In genomic region chr5:141319202-141319601, GRCh38 we compare ENCODE assay signal across 9 cellular contexts. TPM values are rescaled to one million over a fixed set of nuclear protein-coding genes. Genes with fewer than 3 reads are reported as not detected.
DNase-seq lines count a peak whose midpoint lies in the region; ATAC-seq, FAIRE-seq and TF ChIP-seq lines count a peak whose summit lies in the region.
"Had no signal": no experiment of that assay in that cellular context is flagged by ENCODE, and none has a peak within 500 bp of the region (broad histone marks: within the 10 kb centered on the region; RNA-seq: fewer than 3 reads in every experiment).

No MANE protein-coding gene starts in this region.

- CTCF ChIA-PET in A549 (lab: Yijun Ruan, JAX): interaction anchor here (1.0 to 5.1 kb wide), 16 partner anchors 8 to 245 kb away, joined by 3 to 45 read pairs (median 7); partner anchors contain the start of genes PCDHB2, PCDHB8, PCDHGA1 and PCDHGA2

- H3K27me3 Mint-ChIP-seq in GM23338 (ENCODE audit: insufficient read depth, low read depth, poor library complexity): peaks cover 15% of the 10 kb centered on the region
- H3K27me3 Mint-ChIP-seq in activated naive CD8-positive, alpha-beta T cell treated with anti-CD3 and anti-CD28 coated beads for 36 hours: no peaks in the 10 kb centered on the region

- H3K4me3 Mint-ChIP-seq in GM23338: peak overlapping the region; percentile 95
- peak overlapping the region; percentile 97 for H3K4me3 Mint-ChIP-seq in activated naive CD8-positive, alpha-beta T cell treated with anti-CD3 and anti-CD28 coated beads for 36 hours

- H3K9ac ChIP-seq in mucosa of rectum (ENCODE audit: low read depth in 1 of 2, low read length in 2 of 2): no peak overlapping the region

- H3K4me3 ChIP-seq in A549 (peak overlapping the region; percentile 68; the same call in 2 of the 3 replicates), GM23338 (peak overlapping the region; percentile 67), mucosa of rectum (ENCODE audit: low read length in 2 of 2) (peak overlapping the region; percentile 93 to 97)

- peaks cover 53% of the 10 kb centered on the region for H3K9me3 Mint-ChIP-seq in GM23338
- H3K9me3 Mint-ChIP-seq in activated naive CD8-positive, alpha-beta T cell treated with anti-CD3 and anti-CD28 coated beads for 36 hours: peaks cover 52% of the 10 kb centered on the region

- no peaks in the 10 kb centered on the region for H3K9me2 ChIP-seq in GM23338 (ENCODE audit: insufficient read depth)

- FAIRE-seq in A549 (lab: Jason Lieb, UNC): no peak
- no peak for FAIRE-seq in GM12892 (lab: Jason Lieb, UNC)

- WGBS in A549 (ENCODE audit: missing lambda C conversion rate): 83% methylated on average over 6 of the region's 6 CpGs

- POLR2A ChIA-PET in A549 (lab: Yijun Ruan, JAX): interaction anchor here (1.9 to 2.4 kb wide), 3 partner anchors 11 to 31 kb away, joined by 7 to 33 read pairs (median 15); partner anchors contain the start of genes PCDHGA1, PCDHGA2 and PCDHGB1

- TF ChIP-seq CTCF in A549 (IDR thresholded peaks at IDR 0.05) (no peak), GM23338 (conservative IDR thresholded peaks at IDR 0.05; ENCODE audit: low read depth in 2 of 2) (no peak), omental fat pad (IDR thresholded peaks at IDR 0.05) (no peak)

- TF ChIP-seq EP300 in A549 (IDR thresholded peaks at IDR 0.05): no peak

- H2AFZ ChIP-seq in GM23338: no peak overlapping the region

- intact Hi-C loops in sciatic nerve (cut with DNase I): no loop called here

- no peak overlapping the region for H3K27ac ChIP-seq in A549
- H3K27ac ChIP-seq in GM23338 (ENCODE audit: low read depth): no peak overlapping the region
- H3K27ac ChIP-seq in mucosa of rectum (ENCODE audit: low read depth in 2 of 2, low read length in 2 of 2): no peak overlapping the region

- H3K36me3 ChIP-seq in GM23338 (ENCODE audit: insufficient read depth): peaks cover 13% of the 10 kb centered on the region
- peaks cover 19 to 31% of the 10 kb centered on the region in 2 donors for H3K36me3 ChIP-seq in mucosa of rectum (ENCODE audit: control insufficient read depth in 2 of 2, insufficient read depth in 2 of 2, low read length in 2 of 2)

- H3K27me3 ChIP-seq in GM23338 (ENCODE audit: insufficient read depth): no peaks in the 10 kb centered on the region
- no peaks in the 10 kb centered on the region for H3K27me3 ChIP-seq in mucosa of rectum (ENCODE audit: control insufficient read depth in 2 of 2, insufficient read depth in 2 of 2, low read length in 2 of 2)

- no peak for TF ChIP-seq POLR2A in A549 (IDR thresholded peaks at IDR 0.05; ENCODE audit: low read length)
- no peak for TF ChIP-seq POLR2A in GM12892 (IDR thresholded peaks at IDR 0.05; ENCODE audit: low read depth, low read length)

- H3K9me3 ChIP-seq in A549 (peaks cover 83% of the 10 kb centered on the region), mucosa of rectum (ENCODE audit: control insufficient read depth in 2 of 2, low read length in 2 of 2) (peaks cover 43 to 51% of the 10 kb centered on the region in 2 donors)

- TF ChIP-seq RAD21 in A549 (conservative IDR thresholded peaks at IDR 0.05 in 1 of 2, IDR thresholded peaks at IDR 0.05 in 1 of 2): no peak

- peaks cover 24% of the 10 kb centered on the region for H4K20me1 ChIP-seq in GM23338 (replicated peaks; ENCODE audit: insufficient read depth)

- H3F3A ChIP-seq in GM23338 (replicated peaks; ENCODE audit: low read depth): no peaks in the 10 kb centered on the region

- H3K79me2 ChIP-seq in GM23338 (replicated peaks; ENCODE audit: insufficient read depth): peaks cover 44% of the 10 kb centered on the region

- peaks cover 10% of the 10 kb centered on the region for H3K4me1 Mint-ChIP-seq in GM23338
- peaks cover 21% of the 10 kb centered on the region for H3K4me1 Mint-ChIP-seq in activated naive CD8-positive, alpha-beta T cell treated with anti-CD3 and anti-CD28 coated beads for 36 hours

- H3K27ac Mint-ChIP-seq in GM23338: no peak overlapping the region
- no peak overlapping the region for H3K27ac Mint-ChIP-seq in activated naive CD8-positive, alpha-beta T cell treated with anti-CD3 and anti-CD28 coated beads for 36 hours

- peaks cover 57% of the 10 kb centered on the region for H3K36me3 Mint-ChIP-seq in GM23338 (ENCODE audit: low read depth)
- H3K36me3 Mint-ChIP-seq in activated naive CD8-positive, alpha-beta T cell treated with anti-CD3 and anti-CD28 coated beads for 36 hours: peaks cover 70% of the 10 kb centered on the region

- no peak for DNase-seq in A549 (ENCODE audit: low read depth in 1 of 2, low spot score in 1 of 2)
- no peak for DNase-seq in GM23338 (ENCODE audit: low spot score)
- no peak for DNase-seq in activated naive CD8-positive, alpha-beta T cell treated with anti-CD3 and anti-CD28 coated beads for 36 hours
- no peak for DNase-seq in omental fat pad (ENCODE audit: low spot score)
- no peak for DNase-seq in sciatic nerve (ENCODE audit: low spot score)
- DNase-seq in GM12892 (ENCODE audit: insufficient read length): no peak
- no peak for DNase-seq in NOMO-1 treated with dmso at 0.1 percent for 144 hours (lab: John Stamatoyannopoulos, UW; ENCODE audit: unreplicated experiment)
- DNase-seq: IMR-90 had no signal

- H3K4me2 ChIP-seq in A549: no peak overlapping the region
- peak overlapping the region; percentile 80 for H3K4me2 ChIP-seq in GM23338

- ATAC-seq in A549 (no peak), GM23338 (no peak), omental fat pad (ENCODE audit: low FRiP score) (no peak), sciatic nerve (no peak)

- H3K4me1 ChIP-seq in A549 (no peaks in the 10 kb centered on the region), GM23338 (ENCODE audit: insufficient read depth) (peaks cover 14% of the 10 kb centered on the region; the same call in 1 of the 2 replicates), mucosa of rectum (ENCODE audit: control insufficient read depth in 2 of 2, insufficient read depth in 2 of 2, low read length in 2 of 2) (peaks cover 4 to 8% of the 10 kb centered on the region in 2 donors)

RNA-seq across cellular contexts. Expression of gene TAF7, which starts 1.4 kb away (rescaled TPM):
- 78.1 and 90.6 TPM in 2 replicates for polyA plus RNA-seq in A549 (2011; rRNA removed)
- 20.5 and 20.6 TPM in 2 replicates for polyA plus RNA-seq in A549 (2012; cell fraction: cytosol; rRNA removed)
- 11.7 and 19.7 TPM in 2 replicates for polyA plus RNA-seq in A549 (2012; cell fraction: nucleus; rRNA removed)
- 67.3 to 72.6 TPM (median 71.3 TPM) in 3 replicates for polyA plus RNA-seq in A549 (2017; fragmentation: RNase III; extraction: RNeasy Plus Mini Kit Qiagen cat#74134 plus additional on column Dnase treatment)
- polyA minus RNA-seq in A549 (2011; rRNA and poly(A)+ RNA removed): 25.9 and 26.0 TPM in 2 replicates
- 92.0 and 107 TPM in 2 replicates for total RNA-seq in GM23338 (2014; rRNA removed; shearing (Covaris generic))
- polyA plus RNA-seq in GM23338 (2016; fragmentation: Nextera tagmentation; extraction: Ambion mirVana): 187 and 217 TPM in 2 replicates
- 10 to 100 TPM; 60.4 to 60.5 TPM for total RNA-seq in activated naive CD8-positive, alpha-beta T cell treated with anti-CD3 and anti-CD28 coated beads for 36 hours
- total RNA-seq in omental fat pad: 10 to 100 TPM; 43.7 to 57.8 (median 52.5) TPM
- total RNA-seq in sciatic nerve: 84.3 TPM
- polyA plus RNA-seq in GM12892 (2012; ENCODE audit: missing spikeins): 78.0 TPM

RNA-seq across cellular contexts. Expression of gene PCDHGA1, which starts 11.1 kb away (rescaled TPM):
- 0.66 and 0.71 TPM in 2 replicates for polyA plus RNA-seq in A549 (2011; rRNA removed)
- polyA plus RNA-seq in A549 (2012; cell fraction: cytosol; rRNA removed): 0.21 and 0.29 TPM in 2 replicates
- polyA plus RNA-seq in A549 (2012; cell fraction: nucleus; rRNA removed): 0.66 and 1.0 TPM in 2 replicates
- polyA plus RNA-seq in A549 (2017; fragmentation: RNase III; extraction: RNeasy Plus Mini Kit Qiagen cat#74134 plus additional on column Dnase treatment): 0.32 to 0.42 TPM (median 0.33 TPM) in 3 replicates
- 0.63 and 0.70 TPM in 2 replicates for polyA minus RNA-seq in A549 (2011; rRNA and poly(A)+ RNA removed)
- total RNA-seq in GM23338 (2014; rRNA removed; shearing (Covaris generic)): 1.7 and 2.2 TPM in 2 replicates
- polyA plus RNA-seq in GM23338 (2016; fragmentation: Nextera tagmentation; extraction: Ambion mirVana): 0.07 and 0.39 TPM in 2 replicates
- total RNA-seq in activated naive CD8-positive, alpha-beta T cell treated with anti-CD3 and anti-CD28 coated beads for 36 hours: not detected
- 1 to 10 TPM in 1 of 4 donors, under 1 TPM in 3; 0.12 to 2.2 (median 0.59) TPM for total RNA-seq in omental fat pad
- total RNA-seq in sciatic nerve: 1.4 TPM
- 0.19 TPM for polyA plus RNA-seq in GM12892 (2012; ENCODE audit: missing spikeins)

RNA-seq across cellular contexts. Expression of gene SLC25A2, which starts 15.4 kb away (rescaled TPM):
- polyA plus RNA-seq in A549 (2011; rRNA removed): 0.08 TPM in 1 of 2 replicates, not detected in the other
- not detected in 2 replicates for polyA plus RNA-seq in A549 (2012; cell fraction: cytosol; rRNA removed)
- 0.06 and 0.09 TPM in 2 replicates for polyA plus RNA-seq in A549 (2012; cell fraction: nucleus; rRNA removed)
- polyA plus RNA-seq in A549 (2017; fragmentation: RNase III; extraction: RNeasy Plus Mini Kit Qiagen cat#74134 plus additional on column Dnase treatment): not detected in 3 replicates
- polyA minus RNA-seq in A549 (2011; rRNA and poly(A)+ RNA removed): 0.39 and 0.54 TPM in 2 replicates
- not detected in 2 replicates for total RNA-seq in GM23338 (2014; rRNA removed; shearing (Covaris generic))
- polyA plus RNA-seq in GM23338 (2016; fragmentation: Nextera tagmentation; extraction: Ambion mirVana): not detected in 2 replicates
- total RNA-seq in activated naive CD8-positive, alpha-beta T cell treated with anti-CD3 and anti-CD28 coated beads for 36 hours: under 1 TPM in 1 of 2 experiments, not detected in 1; 0.21 TPM
- total RNA-seq in omental fat pad: 1 to 10 TPM in 1 of 4 donors, under 1 TPM in 1, not detected in 2; 0.46 to 2.0 TPM
- total RNA-seq in sciatic nerve: 1.4 TPM
- not detected for polyA plus RNA-seq in GM12892 (2012; ENCODE audit: missing spikeins)
- total RNA-seq: IMR-90 had no signal
- polyA plus RNA-seq: IMR-90 had no signal

RNA-seq across cellular contexts. Expression of gene PCDHGA2, which starts 19.4 kb away (rescaled TPM):
- polyA plus RNA-seq in A549 (2011; rRNA removed) (1.6 and 1.7 TPM in 2 replicates), A549 (2017; fragmentation: RNase III; extraction: RNeasy Plus Mini Kit Qiagen cat#74134 plus additional on column Dnase treatment) (0.47 to 0.78 TPM (median 0.58 TPM) in 3 replicates), GM23338 (2016; fragmentation: Nextera tagmentation; extraction: Ambion mirVana) (0.17 and 0.45 TPM in 2 replicates)
- 0.49 and 0.66 TPM in 2 replicates for polyA plus RNA-seq in A549 (2012; cell fraction: cytosol; rRNA removed)
- 1.9 and 2.4 TPM in 2 replicates for polyA plus RNA-seq in A549 (2012; cell fraction: nucleus; rRNA removed)
- polyA minus RNA-seq in A549 (2011; rRNA and poly(A)+ RNA removed): 1.7 and 2.0 TPM in 2 replicates
- total RNA-seq in GM23338 (2014; rRNA removed; shearing (Covaris generic)): 0.82 and 1.0 TPM in 2 replicates
- not detected for total RNA-seq in activated naive CD8-positive, alpha-beta T cell treated with anti-CD3 and anti-CD28 coated beads for 36 hours
- total RNA-seq in omental fat pad (1 to 10 TPM; 2.0 to 6.6 (median 4.0) TPM), sciatic nerve (13.5 TPM)
- not detected for polyA plus RNA-seq in GM12892 (2012; ENCODE audit: missing spikeins)

RNA-seq across cellular contexts. Expression of gene PCDHGA3, which starts 24.4 kb away (rescaled TPM):
- polyA plus RNA-seq in A549 (2011; rRNA removed) (0.07 TPM in 1 of 2 replicates, not detected in the other), A549 (2017; fragmentation: RNase III; extraction: RNeasy Plus Mini Kit Qiagen cat#74134 plus additional on column Dnase treatment) (not detected in 3 replicates), GM23338 (2016; fragmentation: Nextera tagmentation; extraction: Ambion mirVana) (0.28 and 0.63 TPM in 2 replicates)
- polyA plus RNA-seq in A549 (2012; cell fraction: cytosol; rRNA removed): 0.05 and 0.07 TPM in 2 replicates
- 0.18 and 0.24 TPM in 2 replicates for polyA plus RNA-seq in A549 (2012; cell fraction: nucleus; rRNA removed)
- 0.24 and 0.29 TPM in 2 replicates for polyA minus RNA-seq in A549 (2011; rRNA and poly(A)+ RNA removed)
- 0.90 and 1.2 TPM in 2 replicates for total RNA-seq in GM23338 (2014; rRNA removed; shearing (Covaris generic))
- not detected for total RNA-seq in activated naive CD8-positive, alpha-beta T cell treated with anti-CD3 and anti-CD28 coated beads for 36 hours
- total RNA-seq in omental fat pad (1 to 10 TPM; 2.3 to 6.3 (median 2.8) TPM), sciatic nerve (6.7 TPM)
- not detected for polyA plus RNA-seq in GM12892 (2012; ENCODE audit: missing spikeins)
